ENCODE assay signal across 8 cellular contexts in the genomic region with DNA sequence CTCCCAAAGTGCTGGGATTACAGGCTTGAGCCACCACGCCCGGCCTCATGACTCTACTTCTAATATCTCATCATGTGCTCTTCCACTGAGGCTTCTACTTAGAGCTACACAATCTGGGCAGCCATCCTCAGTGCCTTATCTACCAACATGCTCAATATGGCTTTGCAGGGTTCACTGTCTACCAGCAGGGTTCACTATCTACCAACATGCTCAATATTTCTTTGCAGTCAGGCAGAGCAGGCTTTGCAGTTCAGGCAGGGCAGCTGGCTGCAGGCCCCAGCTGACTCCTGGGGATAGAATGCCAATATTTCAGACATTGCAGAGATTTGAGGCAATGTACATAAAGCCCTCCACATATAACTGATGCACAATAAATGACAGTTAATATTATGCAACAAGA.
DNase-seq lines count a peak whose midpoint lies in the region; ATAC-seq and FAIRE-seq lines count a peak whose summit lies in the region.

No MANE protein-coding gene starts in this region.

- peaks cover 8% of the 10 kb centered on the region for H3K4me1 ChIP-seq in adipocyte (ENCODE audit: control insufficient read depth, insufficient read depth, low read length)

- peak; percentile 22 for DNase-seq in NCI-H748 (lab: John Stamatoyannopoulos, UW; ENCODE audit: unreplicated experiment)
- no peak for DNase-seq in NCI-H748 treated with DMSO at 0.1 percent for 48 hours (lab: John Stamatoyannopoulos, UW)
- DNase-seq in HTR-8/SVneo (ENCODE audit: insufficient read length, low spot score) = peak; percentile 10
- DNase-seq in adipocyte (ENCODE audit: low read depth) = peak; percentile 50
- peak; percentile 66 for DNase-seq in iris pigment epithelial cell (ENCODE audit: low read depth)
- DNase-seq in NCI-H1417 treated with DMSO at 0.1 percent for 48 hours (lab: John Stamatoyannopoulos, UW) = no peak
- DNase-seq in NCI-H1048 (lab: John Stamatoyannopoulos, UW) = no peak

- H3K4me3 ChIP-seq in adipocyte (ENCODE audit: low read length) = no peak overlapping the region

- H3K27me3 ChIP-seq in adipocyte (replicated peaks; ENCODE audit: control insufficient read depth, insufficient read depth, low read length) = no peaks in the 10 kb centered on the region

- no peak overlapping the region for H3K9ac ChIP-seq in adipocyte (ENCODE audit: low read length)

- no peaks in the 10 kb centered on the region for H3K9me3 ChIP-seq in adipocyte (ENCODE audit: control insufficient read depth, low read length)

- no peak for ATAC-seq in GM19467 (IDR thresholded peaks at IDR 0.05; ENCODE audit: unreplicated experiment)

- no peak for FAIRE-seq in HTR-8/SVneo (lab: Jason Lieb, UNC)

- H3K36me3 ChIP-seq in adipocyte (ENCODE audit: control insufficient read depth, insufficient read depth, low read length, severe bottlenecking) = peaks cover 73% of the 10 kb centered on the region

Comparison
In these comparisons a context has a peak if more than half of its experiments do, and no peak if none do; other contexts are left out.
1. DNase-seq: peak in NCI-H748 (single experiment), HTR-8/SVneo (single experiment), adipocyte (single experiment) and iris pigment epithelial cell (single experiment); none in NCI-H748 treated with DMSO at 0.1 percent for 48 hours (single experiment), NCI-H1417 treated with DMSO at 0.1 percent for 48 hours (single experiment) and NCI-H1048 (single experiment).